In genomic region chr6:16396497-16397319, GRCh38 we compare ENCODE assay signal across 1 cellular context.
TF ChIP-seq lines count a peak whose summit lies in the region.

No MANE protein-coding gene starts in this region.

TF ChIP-seq in GM12878, 131 proteins besides CTCF, POLR2A, EP300 and RAD21 (continued from another document):
- no peak for TF ChIP-seq ATF2 (IDR thresholded peaks at IDR 0.05; ENCODE audit: low read length)
- TF ChIP-seq MTA3 (IDR thresholded peaks at IDR 0.05; ENCODE audit: borderline replicate concordance, low read length), result no peak
